ENCODE assay signal across 8 cellular contexts in the genomic region with DNA sequence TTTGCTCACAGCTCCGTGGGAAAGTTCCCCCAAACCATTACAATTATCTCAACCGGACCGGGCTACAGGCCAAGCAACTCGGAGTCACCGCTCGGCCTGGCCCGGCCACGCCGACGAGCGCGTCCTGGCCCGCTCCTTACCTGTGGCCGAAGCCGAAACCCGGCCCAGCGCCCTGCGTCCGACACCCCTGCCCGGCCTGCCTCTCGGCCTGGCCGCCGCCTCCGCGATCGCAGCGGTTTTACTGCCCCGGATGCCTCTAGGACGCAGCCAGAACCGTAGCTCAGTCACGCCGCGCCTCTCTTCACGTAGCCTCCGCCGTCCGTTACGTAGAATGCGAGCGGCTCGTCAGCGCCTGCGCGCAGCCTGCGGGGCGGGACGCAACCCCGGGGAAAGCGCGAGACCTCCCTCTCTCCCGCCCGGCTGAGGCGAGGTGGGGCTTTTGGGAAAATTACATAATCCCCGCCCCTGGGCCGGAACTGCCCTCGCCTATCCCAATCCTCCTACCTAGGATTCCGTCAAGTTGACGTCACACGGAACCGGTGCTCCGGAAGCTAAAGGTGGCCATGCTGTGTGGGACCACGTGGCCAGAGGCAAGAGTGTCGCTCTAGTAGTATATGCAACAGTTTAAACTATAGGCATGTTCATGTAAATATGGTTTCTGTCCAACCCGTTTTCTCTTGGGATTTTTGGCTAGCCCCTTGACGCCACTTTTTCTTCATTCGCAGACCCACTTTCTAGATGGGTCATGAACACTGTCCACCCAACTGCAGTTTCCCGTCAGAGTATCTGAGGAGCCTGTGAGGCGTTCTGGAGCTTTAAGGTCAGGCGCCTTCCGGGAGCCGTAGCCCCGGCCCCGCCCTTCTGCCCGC. TPM values are rescaled to one million over a fixed set of nuclear protein-coding genes. Genes with fewer than 3 reads are reported as not detected.
A peak's percentile ranks its signal among the peaks of the same experiment; 100 is the strongest.
DNase-seq lines count a peak whose midpoint lies in the region; ATAC-seq and TF ChIP-seq lines count a peak whose summit lies in the region.

A gene with protein sequence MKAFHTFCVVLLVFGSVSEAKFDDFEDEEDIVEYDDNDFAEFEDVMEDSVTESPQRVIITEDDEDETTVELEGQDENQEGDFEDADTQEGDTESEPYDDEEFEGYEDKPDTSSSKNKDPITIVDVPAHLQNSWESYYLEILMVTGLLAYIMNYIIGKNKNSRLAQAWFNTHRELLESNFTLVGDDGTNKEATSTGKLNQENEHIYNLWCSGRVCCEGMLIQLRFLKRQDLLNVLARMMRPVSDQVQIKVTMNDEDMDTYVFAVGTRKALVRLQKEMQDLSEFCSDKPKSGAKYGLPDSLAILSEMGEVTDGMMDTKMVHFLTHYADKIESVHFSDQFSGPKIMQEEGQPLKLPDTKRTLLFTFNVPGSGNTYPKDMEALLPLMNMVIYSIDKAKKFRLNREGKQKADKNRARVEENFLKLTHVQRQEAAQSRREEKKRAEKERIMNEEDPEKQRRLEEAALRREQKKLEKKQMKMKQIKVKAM (minus strand): TSS at position 326 of the 869 bp plus-strand sequence. CDS start 7,422 bp downstream, outside the sequence.

- H3K36me3 ChIP-seq in upper lobe of right lung, result peaks cover 23% of the 10 kb centered on the region

- H3K4me3 ChIP-seq in upper lobe of right lung, result peak within 1 kb of the TSS; percentile 87

- ATAC-seq in HG02885 (IDR thresholded peaks at IDR 0.05; ENCODE audit: poor library complexity, unreplicated experiment) (peak; percentile 87), T-helper 17 cell (peak; percentile 85), left cardiac atrium (peak; percentile 94 to 96), upper lobe of right lung (peak; percentile 93)

- peak within 1 kb of the TSS; percentile 98 for H3K27ac ChIP-seq in upper lobe of right lung

- no peak for TF ChIP-seq CTCF in upper lobe of right lung (IDR thresholded peaks at IDR 0.05)

- intact Hi-C loops in left cardiac atrium (cut with DNase I) (loop anchor here in 1 of 2 donors (10.0 kb wide), 1 partner anchor 51 kb away; the partner anchor contains the start of genes FTSJ3 and PSMC5), posterior vena cava (cut with DNase I) (loop anchor here in 1 of 2 donors (10.0 kb wide), 1 partner anchor 61 kb away; no protein-coding TSS in a partner anchor), upper lobe of right lung (cut with DNase I) (no loop called here)

- H3K36me3 Mint-ChIP-seq in T-helper 17 cell (ENCODE audit: low read depth), result peaks cover 2% of the 10 kb centered on the region

- no peaks in the 10 kb centered on the region for H3K27me3 ChIP-seq in upper lobe of right lung

- no peaks in the 10 kb centered on the region for H3K27me3 Mint-ChIP-seq in T-helper 17 cell

- peak within 1 kb of the TSS; percentile 97 for H3K27ac Mint-ChIP-seq in T-helper 17 cell

- H3K4me1 Mint-ChIP-seq in T-helper 17 cell, result peaks cover 50% of the 10 kb centered on the region

- TF ChIP-seq POLR2A in GM15510 (IDR thresholded peaks at IDR 0.05; ENCODE audit: borderline replicate concordance, extremely low read depth, insufficient read length), result peak; percentile 97

- H3K4me1 ChIP-seq in upper lobe of right lung, result peaks cover 38% of the 10 kb centered on the region

- H3K4me3 Mint-ChIP-seq in T-helper 17 cell, result peak within 1 kb of the TSS; percentile 95

- H3K9me3 ChIP-seq in T-helper 17 cell (ENCODE audit: control insufficient read depth, low read length, poor library complexity, severe bottlenecking), result no peaks in the 10 kb centered on the region
- no peaks in the 10 kb centered on the region for H3K9me3 ChIP-seq in upper lobe of right lung

- DNase-seq in NCI-H1694 treated with DMSO at 0.1 percent for 48 hours (lab: John Stamatoyannopoulos, UW) (peak; percentile 99), T-helper 17 cell (peak; percentile 95 to 98 (median 95)), amygdala (lab: John Stamatoyannopoulos, UW) (peak; percentile 87 to 100 (median 98)), left cardiac atrium (peak; percentile 98), posterior vena cava (ENCODE audit: low spot score) (peak; percentile 99), upper lobe of right lung (peak; percentile 99)

RNA-seq across cellular contexts. Expression of the gene that starts here (rescaled TPM):
- total RNA-seq in T-helper 17 cell (10 to 100 TPM; 32.6 to 33.5 TPM), left cardiac atrium (100 to 1,000 TPM in 1 of 2 donors, 10 to 100 TPM in 1; 88.9 to 139 TPM), posterior vena cava (10 to 100 TPM; 52.5 to 58.5 TPM), upper lobe of right lung (91.4 TPM)

Comparison
In these comparisons a context has a peak if more than half of its experiments do, and no peak if none do; other contexts are left out.
1. Peak in every context shown above with its lines: DNase-seq, ATAC-seq, H3K4me3 ChIP-seq and H3K27ac ChIP-seq.